Comparison of ENCODE assay signal across 9 cellular contexts in the genomic region with DNA sequence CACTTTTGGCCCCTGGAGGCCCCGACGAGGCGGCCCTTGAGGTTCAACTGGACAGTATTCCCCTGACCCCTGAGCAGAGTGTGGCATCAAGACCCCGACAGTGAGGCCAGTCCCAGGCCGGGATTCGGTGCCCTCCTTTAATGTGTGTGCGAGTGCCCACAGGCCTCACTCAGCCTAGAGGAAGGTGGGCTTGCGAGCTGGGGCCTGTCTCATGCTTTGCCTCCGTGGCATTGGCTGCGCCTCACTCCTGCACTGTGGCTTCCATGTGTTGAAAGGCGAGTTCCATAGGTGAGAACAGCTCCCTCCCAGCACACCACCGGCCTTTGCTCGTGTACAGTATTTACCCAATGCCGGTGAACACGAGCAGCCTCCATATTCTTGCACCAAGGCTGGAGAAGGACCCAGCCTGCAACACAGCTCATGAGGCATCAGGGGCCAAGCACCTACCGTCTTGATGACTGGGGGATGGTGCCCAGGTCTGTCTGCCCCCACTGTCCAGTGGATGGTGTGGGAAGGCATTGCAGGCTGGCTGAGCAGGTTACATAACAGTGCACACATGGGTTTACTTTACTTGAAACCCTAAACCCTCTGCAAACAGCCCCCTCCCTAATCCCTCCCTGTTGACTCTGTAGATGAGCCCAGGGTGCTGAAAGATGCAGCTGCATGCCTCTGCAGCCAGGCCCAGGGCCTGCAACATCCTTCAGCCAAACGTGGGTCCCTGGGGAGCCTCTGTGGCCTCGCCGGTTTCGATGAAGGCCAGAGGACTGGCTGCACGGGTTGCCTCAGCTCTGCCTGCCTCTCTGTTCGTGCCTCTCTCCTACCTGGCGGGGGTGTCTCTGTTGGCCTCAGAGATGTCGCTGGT.
DNase-seq lines count a peak whose midpoint lies in the region; ATAC-seq and TF ChIP-seq lines count a peak whose summit lies in the region.
"Had no signal": no experiment of that assay in that cellular context is flagged by ENCODE, and none has a peak within 500 bp of the region (broad histone marks: within the 10 kb centered on the region; RNA-seq: fewer than 3 reads in every experiment).

No MANE protein-coding gene starts in this region.

- intact Hi-C loops in gastrocnemius medialis (cut with DNase I; ENCODE audit: low total_unique reads): no loop called here

- CTCF ChIA-PET in HEK293T (lab: Yijun Ruan, JAX): no interaction called here

- no peak for TF ChIP-seq POLR2A in gastrocnemius medialis (IDR thresholded peaks at IDR 0.05)

- DNase-seq in GM13976 (ENCODE audit: low spot score) (peak; percentile 83), dedifferentiated amniotic fluid mesenchymal stem cell (ENCODE audit: extremely low spot score) (peak; percentile 49), gastrocnemius medialis (peak; percentile 14 to 52), HEK293T (ENCODE audit: extremely low spot score) (no peak)
- DNase-seq: effector CD8-positive, alpha-beta T cell had no signal

- no peak overlapping the region for H3K27ac ChIP-seq in gastrocnemius medialis
- H3K27ac ChIP-seq: ovary had no signal

- ATAC-seq in HG03175 (IDR thresholded peaks at IDR 0.05; ENCODE audit: unreplicated experiment) (peak; percentile 64), gastrocnemius medialis (peak; percentile 23 to 33), HG03280 (IDR thresholded peaks at IDR 0.05; ENCODE audit: unreplicated experiment) (no peak), GM21367 (IDR thresholded peaks at IDR 0.05; ENCODE audit: unreplicated experiment) (no peak)

- in situ Hi-C loops in GM13976 (cut with MboI; ENCODE audit: low sequenced_read_pairs, unreplicated experiment): no loop called here
- in situ Hi-C loops in gastrocnemius medialis (cut with MboI; ENCODE audit: low sequenced_read_pairs in 4 of 4): no loop called here

- TF ChIP-seq CTCF in GM13976 (IDR thresholded peaks at IDR 0.05; ENCODE audit: borderline replicate concordance, control extremely low read depth, extremely low read depth, insufficient read depth, missing control alignments) (no peak), gastrocnemius medialis (IDR thresholded peaks at IDR 0.05 in 4 of 5, conservative IDR thresholded peaks at IDR 0.05 in 1 of 5) (no peak)

- no peaks in the 10 kb centered on the region for H3K4me1 ChIP-seq in gastrocnemius medialis

- no peaks in the 10 kb centered on the region for H3K36me3 ChIP-seq in gastrocnemius medialis
- H3K36me3 ChIP-seq: ovary had no signal

- no peak overlapping the region for H3K4me3 ChIP-seq in gastrocnemius medialis
- H3K4me3 ChIP-seq: ovary had no signal

- POLR2A ChIA-PET in HEK293T (lab: Yijun Ruan, JAX): no interaction called here

- no peaks in the 10 kb centered on the region for H3K9me3 ChIP-seq in gastrocnemius medialis
- H3K9me3 ChIP-seq: ovary had no signal

- no peaks in the 10 kb centered on the region for H3K27me3 ChIP-seq in gastrocnemius medialis
- H3K27me3 ChIP-seq: ovary had no signal

TF ChIP-seq in HEK293T, 16 proteins besides CTCF, POLR2A, EP300 and RAD21:
- TF ChIP-seq ZNF384 (IDR thresholded peaks at IDR 0.05) (no peak), FOXM1 (IDR thresholded peaks at IDR 0.05; ENCODE audit: borderline replicate concordance) (no peak), SP1 (IDR thresholded peaks at IDR 0.05) (no peak), ELF4 (IDR thresholded peaks at IDR 0.05) (no peak), HDGF (IDR thresholded peaks at IDR 0.05; ENCODE audit: borderline replicate concordance) (no peak)
- TF ChIP-seq, protein P1, sequence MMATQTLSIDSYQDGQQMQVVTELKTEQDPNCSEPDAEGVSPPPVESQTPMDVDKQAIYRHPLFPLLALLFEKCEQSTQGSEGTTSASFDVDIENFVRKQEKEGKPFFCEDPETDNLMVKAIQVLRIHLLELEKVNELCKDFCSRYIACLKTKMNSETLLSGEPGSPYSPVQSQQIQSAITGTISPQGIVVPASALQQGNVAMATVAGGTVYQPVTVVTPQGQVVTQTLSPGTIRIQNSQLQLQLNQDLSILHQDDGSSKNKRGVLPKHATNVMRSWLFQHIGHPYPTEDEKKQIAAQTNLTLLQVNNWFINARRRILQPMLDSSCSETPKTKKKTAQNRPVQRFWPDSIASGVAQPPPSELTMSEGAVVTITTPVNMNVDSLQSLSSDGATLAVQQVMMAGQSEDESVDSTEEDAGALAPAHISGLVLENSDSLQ (IDR thresholded peaks at IDR 0.05): no peak
TF ChIP-seq in HEK293T: peak in this region for 0.

Comparison
In these comparisons a context has a peak if more than half of its experiments do, and no peak if none do; other contexts are left out.
1. ATAC-seq: peak in HG03175 (single experiment) and gastrocnemius medialis (2 of 2); none in HG03280 (single experiment) and GM21367 (single experiment).